In genomic region chr1:185316163-185317033, GRCh38 we compare ENCODE assay signal across 1 cellular context.
TF ChIP-seq lines count a peak whose summit lies in the region.

No MANE protein-coding gene starts in this region.

TF ChIP-seq in IMR-90, 13 proteins besides CTCF, POLR2A, EP300 and RAD21:
- TF ChIP-seq RCOR1 (IDR thresholded peaks at IDR 0.05; ENCODE audit: insufficient replicate concordance, low read length) (no peak), MAZ (IDR thresholded peaks at IDR 0.05; ENCODE audit: borderline replicate concordance, low read depth, low read length) (peak; percentile 95), CHD1 (IDR thresholded peaks at IDR 0.05; ENCODE audit: low read depth, low read length) (0 out of 2 replicates have a peak, but pooled peaks have one; percentile 38), ELK1 (IDR thresholded peaks at IDR 0.05; ENCODE audit: borderline replicate concordance, low read depth, low read length) (no peak), RFX5 (IDR thresholded peaks at IDR 0.05; ENCODE audit: low read depth, low read length) (no peak), MXI1 (IDR thresholded peaks at IDR 0.05; ENCODE audit: borderline replicate concordance, low read depth, low read length) (peak; percentile 94), MAFK (IDR thresholded peaks at IDR 0.05; ENCODE audit: low read depth, low read length) (no peak), FOS (IDR thresholded peaks at IDR 0.05; ENCODE audit: low read depth, low read length) (no peak)
